10 cellular contexts compared by ENCODE assay signal in genomic region chr17:40224707-40225092, GRCh38. TPM values are rescaled to one million over a fixed set of nuclear protein-coding genes. Genes with fewer than 3 reads are reported as not detected.
DNase-seq lines count a peak whose midpoint lies in the region; ATAC-seq and TF ChIP-seq lines count a peak whose summit lies in the region.
"Had no signal": no experiment of that assay in that cellular context is flagged by ENCODE, and none has a peak within 500 bp of the region (broad histone marks: within the 10 kb centered on the region; RNA-seq: fewer than 3 reads in every experiment).

No MANE protein-coding gene starts in this region.

- no peak overlapping the region for H3K27ac ChIP-seq in prostate gland
- H3K27ac ChIP-seq: BLaER1 treated with 17β-estradiol and CSF1 and Interleukin-3, amounts not matched to agents 10 nM and 100 nM; SJCRH30 had no signal

- no peaks in the 10 kb centered on the region for H3K27me3 Mint-ChIP-seq in stimulated activated naive CD8-positive, alpha-beta T cell treated with anti-CD3 and anti-CD28 coated beads, Interleukin-15, Interleukin-2, amounts not matched to agents 100 ng/mL and 50 ng/mL, for 24 hours
- H3K27me3 Mint-ChIP-seq in naive thymus-derived CD8-positive, alpha-beta T cell: no peaks in the 10 kb centered on the region
- no peaks in the 10 kb centered on the region for H3K27me3 Mint-ChIP-seq in activated CD4-positive, alpha-beta memory T cell treated with anti-CD3 and anti-CD28 coated beads for 36 hours

- 48% methylated on average over 3 of the region's 3 CpGs for WGBS in prostate gland

- H3K27me3 ChIP-seq in prostate gland (replicated peaks; ENCODE audit: insufficient read depth): no peaks in the 10 kb centered on the region
- H3K27me3 ChIP-seq: BLaER1 treated with 17β-estradiol and CSF1 and Interleukin-3, amounts not matched to agents 10 nM and 100 nM; SJCRH30 had no signal

- H3K9me3 Mint-ChIP-seq in stimulated activated naive CD8-positive, alpha-beta T cell treated with anti-CD3 and anti-CD28 coated beads, Interleukin-15, Interleukin-2, amounts not matched to agents 100 ng/mL and 50 ng/mL, for 24 hours: no peaks in the 10 kb centered on the region
- no peaks in the 10 kb centered on the region for H3K9me3 Mint-ChIP-seq in naive thymus-derived CD8-positive, alpha-beta T cell
- no peaks in the 10 kb centered on the region for H3K9me3 Mint-ChIP-seq in activated CD4-positive, alpha-beta memory T cell treated with anti-CD3 and anti-CD28 coated beads for 36 hours

- no peak for ATAC-seq in stimulated activated naive CD8-positive, alpha-beta T cell treated with anti-CD3 and anti-CD28 coated beads, Interleukin-15, Interleukin-2, amounts not matched to agents 100 U/mL and 50 U/mL, for 24 hours
- ATAC-seq in esophagus mucosa (peak; percentile 70), GM18520 (IDR thresholded peaks at IDR 0.05; ENCODE audit: unreplicated experiment) (no peak), omental fat pad (ENCODE audit: low FRiP score) (no peak)
- ATAC-seq in naive thymus-derived CD8-positive, alpha-beta T cell: no peak

- H3K36me3 ChIP-seq in prostate gland: no peaks in the 10 kb centered on the region

- TF ChIP-seq CTCF in prostate gland (IDR thresholded peaks at IDR 0.05) (no peak), omental fat pad (IDR thresholded peaks at IDR 0.05) (no peak)

- POLR2A ChIA-PET in naive thymus-derived CD8-positive, alpha-beta T cell (lab: Charles Lee): interaction anchor here (0.7 kb wide), 1 partner anchor 213 kb away, joined by 3 read pairs; no protein-coding TSS in a partner anchor
- POLR2A ChIA-PET in activated CD4-positive, alpha-beta memory T cell treated with anti-CD3 and anti-CD28 coated beads for 36 hours (lab: Charles Lee): no interaction called here

- DNase-seq in stimulated activated naive CD8-positive, alpha-beta T cell treated with anti-CD3 and anti-CD28 coated beads, Interleukin-15, Interleukin-2, amounts not matched to agents 100 U/mL and 50 U/mL, for 24 hours: no peak
- peak in 1 of 10 donors; percentile 4 for DNase-seq in naive thymus-derived CD8-positive, alpha-beta T cell
- DNase-seq in activated CD4-positive, alpha-beta memory T cell treated with anti-CD3 and anti-CD28 coated beads for 36 hours: no peak
- no peak for DNase-seq in prostate gland (ENCODE audit: low spot score)
- no peak for DNase-seq in omental fat pad (ENCODE audit: low spot score)
- DNase-seq: SJCRH30 had no signal

- CTCF ChIA-PET in activated CD4-positive, alpha-beta memory T cell treated with anti-CD3 and anti-CD28 coated beads for 36 hours (lab: Charles Lee): no interaction called here

- no peaks in the 10 kb centered on the region for H3K4me1 ChIP-seq in prostate gland (replicated peaks)
- H3K4me1 ChIP-seq: SJCRH30 had no signal

- TF ChIP-seq POLR2A in prostate gland (IDR thresholded peaks at IDR 0.05): no peak

- H3K36me3 Mint-ChIP-seq in stimulated activated naive CD8-positive, alpha-beta T cell treated with anti-CD3 and anti-CD28 coated beads, Interleukin-15, Interleukin-2, amounts not matched to agents 100 ng/mL and 50 ng/mL, for 24 hours (ENCODE audit: low read depth): peaks cover 19% of the 10 kb centered on the region
- H3K36me3 Mint-ChIP-seq in naive thymus-derived CD8-positive, alpha-beta T cell: peaks cover 0 to 37% (median 0%) of the 10 kb centered on the region in 3 donors
- H3K36me3 Mint-ChIP-seq in activated CD4-positive, alpha-beta memory T cell treated with anti-CD3 and anti-CD28 coated beads for 36 hours: peaks cover 8% of the 10 kb centered on the region

- no peak overlapping the region for H3K4me3 ChIP-seq in prostate gland
- H3K4me3 ChIP-seq: BLaER1 treated with 17β-estradiol and CSF1 and Interleukin-3, amounts not matched to agents 10 nM and 100 nM; SJCRH30 had no signal

- intact Hi-C loops in activated CD4-positive, alpha-beta memory T cell treated with anti-CD3 and anti-CD28 coated beads for 36 hours (cut with micrococcal nuclease): no loop called here
- intact Hi-C loops in prostate gland (cut with DNase I): no loop called here

- H3K9me3 ChIP-seq in prostate gland: no peaks in the 10 kb centered on the region
- H3K9me3 ChIP-seq: BLaER1 treated with 17β-estradiol and CSF1 and Interleukin-3, amounts not matched to agents 10 nM and 100 nM; SJCRH30 had no signal

- no peak overlapping the region for H3K4me3 Mint-ChIP-seq in stimulated activated naive CD8-positive, alpha-beta T cell treated with anti-CD3 and anti-CD28 coated beads, Interleukin-15, Interleukin-2, amounts not matched to agents 100 ng/mL and 50 ng/mL, for 24 hours
- peak overlapping the region in 1 of 10 donors; percentile 28 for H3K4me3 Mint-ChIP-seq in naive thymus-derived CD8-positive, alpha-beta T cell
- no peak overlapping the region for H3K4me3 Mint-ChIP-seq in activated CD4-positive, alpha-beta memory T cell treated with anti-CD3 and anti-CD28 coated beads for 36 hours

- H3K27ac Mint-ChIP-seq in stimulated activated naive CD8-positive, alpha-beta T cell treated with anti-CD3 and anti-CD28 coated beads, Interleukin-15, Interleukin-2, amounts not matched to agents 100 ng/mL and 50 ng/mL, for 24 hours: peak overlapping the region; percentile 38
- peak overlapping the region in 9 of 10 donors; percentile 1 to 63 (median 42) for H3K27ac Mint-ChIP-seq in naive thymus-derived CD8-positive, alpha-beta T cell
- no peak overlapping the region for H3K27ac Mint-ChIP-seq in activated CD4-positive, alpha-beta memory T cell treated with anti-CD3 and anti-CD28 coated beads for 36 hours

- peaks cover 31% of the 10 kb centered on the region for H3K4me1 Mint-ChIP-seq in stimulated activated naive CD8-positive, alpha-beta T cell treated with anti-CD3 and anti-CD28 coated beads, Interleukin-15, Interleukin-2, amounts not matched to agents 100 ng/mL and 50 ng/mL, for 24 hours (ENCODE audit: low read depth)
- H3K4me1 Mint-ChIP-seq in naive thymus-derived CD8-positive, alpha-beta T cell: peaks cover 19 to 47% (median 43%) of the 10 kb centered on the region in 4 donors
- H3K4me1 Mint-ChIP-seq in activated CD4-positive, alpha-beta memory T cell treated with anti-CD3 and anti-CD28 coated beads for 36 hours (ENCODE audit: low read depth): peaks cover 30% of the 10 kb centered on the region

RNA-seq across cellular contexts. Expression of gene WIPF2, which starts 5.6 kb away (rescaled TPM):
- total RNA-seq in esophagus mucosa: 27.2 TPM
- total RNA-seq in naive thymus-derived CD8-positive, alpha-beta T cell: 10 to 100 TPM; 29.0 to 32.7 TPM
- 1 to 10 TPM; 6.4 to 7.5 (median 7.5) TPM for polyA plus RNA-seq in naive thymus-derived CD8-positive, alpha-beta T cell
- 10 to 100 TPM; 19.0 to 20.6 TPM for total RNA-seq in activated CD4-positive, alpha-beta memory T cell treated with anti-CD3 and anti-CD28 coated beads for 36 hours
- total RNA-seq in prostate gland: 10 to 100 TPM; 12.6 to 27.0 TPM
- total RNA-seq in omental fat pad: 10 to 100 TPM; 10.1 to 12.9 (median 10.8) TPM

RNA-seq across cellular contexts. Expression of gene RAPGEFL1, which starts 47.4 kb away (rescaled TPM):
- 112 TPM for total RNA-seq in esophagus mucosa
- 1 to 10 TPM; 5.9 to 6.4 TPM for total RNA-seq in naive thymus-derived CD8-positive, alpha-beta T cell
- polyA plus RNA-seq in naive thymus-derived CD8-positive, alpha-beta T cell: under 1 TPM in 2 of 3 donors, not detected in 1; 0.12 to 0.65 TPM
- total RNA-seq in activated CD4-positive, alpha-beta memory T cell treated with anti-CD3 and anti-CD28 coated beads for 36 hours: 1 to 10 TPM; 4.9 to 6.1 TPM
- 10 to 100 TPM; 14.2 to 25.1 TPM for total RNA-seq in prostate gland
- 10 to 100 TPM in 1 of 4 donors, 1 to 10 TPM in 3; 3.0 to 16.1 (median 4.4) TPM for total RNA-seq in omental fat pad
